ENCODE assay signal across 1 cellular context in the genomic region with DNA sequence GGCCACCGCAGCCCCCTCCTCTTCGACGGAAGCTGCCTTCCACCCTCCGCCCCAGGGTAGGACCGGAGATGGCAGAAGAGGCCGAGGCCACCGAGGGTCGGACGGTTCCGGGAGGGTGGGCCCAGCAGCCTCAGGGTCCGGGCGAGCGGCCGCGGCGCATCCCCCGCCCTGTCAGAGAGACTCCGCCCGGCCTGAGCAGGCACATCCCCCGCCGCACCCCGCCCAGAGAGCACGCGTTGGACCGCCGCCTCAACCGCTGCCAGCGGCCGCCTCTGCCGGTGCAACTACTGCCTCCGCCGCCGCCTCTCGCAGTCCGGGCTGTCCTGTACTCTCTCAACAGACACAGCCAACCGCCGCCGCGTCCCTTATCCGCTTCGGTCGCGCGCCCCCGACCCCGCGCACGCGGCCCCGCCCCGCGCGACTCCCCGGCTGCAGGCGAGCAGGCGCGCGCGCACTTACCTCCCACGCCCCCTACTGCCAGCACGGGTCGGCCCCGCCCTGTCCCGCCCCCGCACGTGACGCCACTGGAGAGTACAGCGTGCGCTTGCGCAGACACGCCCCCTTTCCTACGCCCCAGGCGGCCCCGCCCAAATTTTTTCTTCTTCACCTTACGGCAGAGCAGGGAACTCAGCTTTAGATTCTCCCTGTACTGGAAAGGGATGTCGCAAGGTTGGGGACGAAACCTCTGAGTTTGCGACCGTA.
TF ChIP-seq lines count a peak whose summit lies in the region.

Gene MYO9A (minus strand): TSS at position 453 of the 702 bp plus-strand sequence. CDS start 71,587 bp downstream, outside the sequence.

TF ChIP-seq in HepG2, 621 proteins besides CTCF, POLR2A, EP300 and RAD21 (continued from another document and continues in another):
- TF ChIP-seq POLR2G (IDR thresholded peaks at IDR 0.05; ENCODE audit: low read depth, low read length), result peak; percentile 40; the same call in 1 of the 2 replicates
- no peak; the same call in 1 of the 2 replicates for TF ChIP-seq TGIF2 (CRISPR knock-in tag; IDR thresholded peaks at IDR 0.05)
- TF ChIP-seq ZNF235 (CRISPR knock-in tag; IDR thresholded peaks at IDR 0.05; ENCODE audit: borderline replicate concordance), result 0 out of 2 replicates have a peak, but pooled peaks have one; percentile 24
- TF ChIP-seq MED13 (CRISPR knock-in tag; IDR thresholded peaks at IDR 0.05), result no peak
- no peak for TF ChIP-seq ZNF292 (CRISPR knock-in tag; IDR thresholded peaks at IDR 0.05; ENCODE audit: borderline replicate concordance, low read depth)
- TF ChIP-seq FOXJ3 (CRISPR knock-in tag; IDR thresholded peaks at IDR 0.05; ENCODE audit: borderline replicate concordance), result no peak
- TF ChIP-seq ZBTB40 (IDR thresholded peaks at IDR 0.05), result no peak
- peak; percentile 34; the same call in 1 of the 2 replicates for TF ChIP-seq ZBTB40 (CRISPR knock-in tag; IDR thresholded peaks at IDR 0.05)
- TF ChIP-seq ZNF441 (CRISPR knock-in tag; IDR thresholded peaks at IDR 0.05; ENCODE audit: borderline replicate concordance), result no peak
- no peak; the same call in 1 of the 2 replicates for TF ChIP-seq MEIS2 (CRISPR knock-in tag; IDR thresholded peaks at IDR 0.05)
- TF ChIP-seq NPAS2 (CRISPR knock-in tag; IDR thresholded peaks at IDR 0.05; ENCODE audit: borderline replicate concordance), result no peak
- no peak for TF ChIP-seq REST (IDR thresholded peaks at IDR 0.05; ENCODE audit: borderline replicate concordance in 1 of 2, low read depth in 1 of 2, low read length in 2 of 2)
- no peak for TF ChIP-seq PTBP1 (IDR thresholded peaks at IDR 0.05; ENCODE audit: low read depth, low read length, poor library complexity, severe bottlenecking)
- TF ChIP-seq RFX3 (CRISPR knock-in tag; IDR thresholded peaks at IDR 0.05), result no peak
- TF ChIP-seq CENPT (CRISPR knock-in tag; IDR thresholded peaks at IDR 0.05; ENCODE audit: low read depth), result no peak; the same call in 1 of the 2 replicates
- TF ChIP-seq EHMT2 (IDR thresholded peaks at IDR 0.05; ENCODE audit: borderline replicate concordance, low read depth, low read length), result no peak
- TF ChIP-seq, protein P1, sequence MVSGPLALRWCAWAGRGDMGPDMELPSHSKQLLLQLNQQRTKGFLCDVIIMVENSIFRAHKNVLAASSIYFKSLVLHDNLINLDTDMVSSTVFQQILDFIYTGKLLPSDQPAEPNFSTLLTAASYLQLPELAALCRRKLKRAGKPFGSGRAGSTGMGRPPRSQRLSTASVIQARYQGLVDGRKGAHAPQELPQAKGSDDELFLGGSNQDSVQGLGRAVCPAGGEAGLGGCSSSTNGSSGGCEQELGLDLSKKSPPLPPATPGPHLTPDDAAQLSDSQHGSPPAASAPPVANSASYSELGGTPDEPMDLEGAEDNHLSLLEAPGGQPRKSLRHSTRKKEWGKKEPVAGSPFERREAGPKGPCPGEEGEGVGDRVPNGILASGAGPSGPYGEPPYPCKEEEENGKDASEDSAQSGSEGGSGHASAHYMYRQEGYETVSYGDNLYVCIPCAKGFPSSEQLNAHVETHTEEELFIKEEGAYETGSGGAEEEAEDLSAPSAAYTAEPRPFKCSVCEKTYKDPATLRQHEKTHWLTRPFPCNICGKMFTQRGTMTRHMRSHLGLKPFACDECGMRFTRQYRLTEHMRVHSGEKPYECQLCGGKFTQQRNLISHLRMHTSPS (CRISPR knock-in tag; IDR thresholded peaks at IDR 0.05; ENCODE audit: low read depth), result no peak
- TF ChIP-seq, protein P2, sequence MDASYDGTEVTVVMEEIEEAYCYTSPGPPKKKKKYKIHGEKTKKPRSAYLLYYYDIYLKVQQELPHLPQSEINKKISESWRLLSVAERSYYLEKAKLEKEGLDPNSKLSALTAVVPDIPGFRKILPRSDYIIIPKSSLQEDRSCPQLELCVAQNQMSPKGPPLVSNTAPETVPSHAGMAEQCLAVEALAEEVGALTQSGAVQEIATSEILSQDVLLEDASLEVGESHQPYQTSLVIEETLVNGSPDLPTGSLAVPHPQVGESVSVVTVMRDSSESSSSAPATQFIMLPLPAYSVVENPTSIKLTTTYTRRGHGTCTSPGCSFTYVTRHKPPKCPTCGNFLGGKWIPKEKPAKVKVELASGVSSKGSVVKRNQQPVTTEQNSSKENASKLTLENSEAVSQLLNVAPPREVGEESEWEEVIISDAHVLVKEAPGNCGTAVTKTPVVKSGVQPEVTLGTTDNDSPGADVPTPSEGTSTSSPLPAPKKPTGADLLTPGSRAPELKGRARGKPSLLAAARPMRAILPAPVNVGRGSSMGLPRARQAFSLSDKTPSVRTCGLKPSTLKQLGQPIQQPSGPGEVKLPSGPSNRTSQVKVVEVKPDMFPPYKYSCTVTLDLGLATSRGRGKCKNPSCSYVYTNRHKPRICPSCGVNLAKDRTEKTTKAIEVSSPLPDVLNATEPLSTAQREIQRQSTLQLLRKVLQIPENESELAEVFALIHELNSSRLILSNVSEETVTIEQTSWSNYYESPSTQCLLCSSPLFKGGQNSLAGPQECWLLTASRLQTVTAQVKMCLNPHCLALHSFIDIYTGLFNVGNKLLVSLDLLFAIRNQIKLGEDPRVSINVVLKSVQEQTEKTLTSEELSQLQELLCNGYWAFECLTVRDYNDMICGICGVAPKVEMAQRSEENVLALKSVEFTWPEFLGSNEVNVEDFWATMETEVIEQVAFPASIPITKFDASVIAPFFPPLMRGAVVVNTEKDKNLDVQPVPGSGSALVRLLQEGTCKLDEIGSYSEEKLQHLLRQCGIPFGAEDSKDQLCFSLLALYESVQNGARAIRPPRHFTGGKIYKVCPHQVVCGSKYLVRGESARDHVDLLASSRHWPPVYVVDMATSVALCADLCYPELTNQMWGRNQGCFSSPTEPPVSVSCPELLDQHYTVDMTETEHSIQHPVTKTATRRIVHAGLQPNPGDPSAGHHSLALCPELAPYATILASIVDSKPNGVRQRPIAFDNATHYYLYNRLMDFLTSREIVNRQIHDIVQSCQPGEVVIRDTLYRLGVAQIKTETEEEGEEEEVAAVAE (CRISPR knock-in tag; IDR thresholded peaks at IDR 0.05; ENCODE audit: borderline replicate concordance), result no peak
- TF ChIP-seq ZNF644 (CRISPR knock-in tag; IDR thresholded peaks at IDR 0.05; ENCODE audit: low read depth), result no peak
- TF ChIP-seq GLI4 (CRISPR knock-in tag; IDR thresholded peaks at IDR 0.05; ENCODE audit: borderline replicate concordance), result peak; percentile 79; the same call in 1 of the 2 replicates
- TF ChIP-seq, protein P3, sequence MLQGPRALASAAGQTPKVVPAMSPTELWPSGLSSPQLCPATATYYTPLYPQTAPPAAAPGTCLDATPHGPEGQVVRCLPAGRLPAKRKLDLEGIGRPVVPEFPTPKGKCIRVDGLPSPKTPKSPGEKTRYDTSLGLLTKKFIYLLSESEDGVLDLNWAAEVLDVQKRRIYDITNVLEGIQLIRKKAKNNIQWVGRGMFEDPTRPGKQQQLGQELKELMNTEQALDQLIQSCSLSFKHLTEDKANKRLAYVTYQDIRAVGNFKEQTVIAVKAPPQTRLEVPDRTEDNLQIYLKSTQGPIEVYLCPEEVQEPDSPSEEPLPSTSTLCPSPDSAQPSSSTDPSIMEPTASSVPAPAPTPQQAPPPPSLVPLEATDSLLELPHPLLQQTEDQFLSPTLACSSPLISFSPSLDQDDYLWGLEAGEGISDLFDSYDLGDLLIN (CRISPR knock-in tag; IDR thresholded peaks at IDR 0.05; ENCODE audit: borderline replicate concordance), result peak; percentile 24; the same call in 1 of the 2 replicates
- TF ChIP-seq ARHGAP35 (CRISPR knock-in tag; IDR thresholded peaks at IDR 0.05; ENCODE audit: borderline replicate concordance), result no peak
- TF ChIP-seq, protein P4, sequence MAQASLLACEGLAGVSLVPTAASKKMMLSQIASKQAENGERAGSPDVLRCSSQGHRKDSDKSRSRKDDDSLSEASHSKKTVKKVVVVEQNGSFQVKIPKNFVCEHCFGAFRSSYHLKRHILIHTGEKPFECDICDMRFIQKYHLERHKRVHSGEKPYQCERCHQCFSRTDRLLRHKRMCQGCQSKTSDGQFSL (CRISPR knock-in tag; IDR thresholded peaks at IDR 0.05), result no peak
- TF ChIP-seq, protein P5, sequence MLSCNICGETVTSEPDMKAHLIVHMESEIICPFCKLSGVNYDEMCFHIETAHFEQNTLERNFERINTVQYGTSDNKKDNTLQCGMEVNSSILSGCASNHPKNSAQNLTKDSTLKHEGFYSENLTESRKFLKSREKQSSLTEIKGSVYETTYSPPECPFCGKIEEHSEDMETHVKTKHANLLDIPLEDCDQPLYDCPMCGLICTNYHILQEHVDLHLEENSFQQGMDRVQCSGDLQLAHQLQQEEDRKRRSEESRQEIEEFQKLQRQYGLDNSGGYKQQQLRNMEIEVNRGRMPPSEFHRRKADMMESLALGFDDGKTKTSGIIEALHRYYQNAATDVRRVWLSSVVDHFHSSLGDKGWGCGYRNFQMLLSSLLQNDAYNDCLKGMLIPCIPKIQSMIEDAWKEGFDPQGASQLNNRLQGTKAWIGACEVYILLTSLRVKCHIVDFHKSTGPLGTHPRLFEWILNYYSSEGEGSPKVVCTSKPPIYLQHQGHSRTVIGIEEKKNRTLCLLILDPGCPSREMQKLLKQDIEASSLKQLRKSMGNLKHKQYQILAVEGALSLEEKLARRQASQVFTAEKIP (CRISPR knock-in tag; IDR thresholded peaks at IDR 0.05; ENCODE audit: borderline replicate concordance), result no peak
- TF ChIP-seq REPIN1 (CRISPR knock-in tag; IDR thresholded peaks at IDR 0.05; ENCODE audit: borderline replicate concordance, low read depth), result no peak
- TF ChIP-seq ZNF749 (CRISPR knock-in tag; IDR thresholded peaks at IDR 0.05; ENCODE audit: borderline replicate concordance), result no peak; the same call in 1 of the 2 replicates
- no peak for TF ChIP-seq HOXA9 (CRISPR knock-in tag; IDR thresholded peaks at IDR 0.05; ENCODE audit: borderline replicate concordance)
